19 cellular contexts compared by ENCODE assay signal in the genomic region with DNA sequence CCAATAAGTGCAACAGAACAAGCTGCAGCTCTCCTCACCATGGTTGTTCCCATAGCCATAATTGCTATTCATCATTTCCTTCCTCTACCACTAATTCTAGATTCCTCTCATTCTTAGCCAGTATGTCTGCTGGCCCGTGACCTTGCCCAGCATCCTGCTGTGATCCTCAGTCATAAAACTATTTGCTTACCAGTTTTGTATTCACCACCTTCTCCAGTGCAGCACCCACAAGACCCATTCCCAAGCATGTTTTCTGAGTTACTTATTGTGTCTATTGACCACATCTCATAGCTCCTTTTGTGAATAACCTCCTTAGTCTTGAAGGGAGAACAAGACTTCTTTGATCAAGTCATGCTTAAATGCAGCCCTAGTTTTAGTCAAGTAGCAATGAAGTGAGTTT.
A peak's percentile ranks its signal among the peaks of the same experiment; 100 is the strongest.
DNase-seq lines count a peak whose midpoint lies in the region; TF ChIP-seq lines count a peak whose summit lies in the region.
"Had no signal": no experiment of that assay in that cellular context is flagged by ENCODE, and none has a peak within 500 bp of the region (broad histone marks: within the 10 kb centered on the region; RNA-seq: fewer than 3 reads in every experiment).

No MANE protein-coding gene starts in this region.

- no peak overlapping the region for H3K27ac ChIP-seq in ovary

- WGBS in ovary, 3 donors = 76 to 85% (median 77%) methylated on average over 1 of the region's 1 CpG

- DNase-seq in Daoy (ENCODE audit: low read depth) = peak; percentile 56
- DNase-seq in KBM-7 = peak; percentile 24
- peak; percentile 68 for DNase-seq in astrocyte of the hippocampus (ENCODE audit: low read depth, low spot score)
- peak; percentile 5 for DNase-seq in iris pigment epithelial cell (ENCODE audit: low read depth)
- no peak for DNase-seq in posterior vena cava (ENCODE audit: low spot score)
- DNase-seq in ovary = no peak
- no peak for DNase-seq in NOMO-1 (lab: John Stamatoyannopoulos, UW; ENCODE audit: unreplicated experiment in 2 of 2)
- DNase-seq in hippocampal formation (lab: John Stamatoyannopoulos, UW) = no peak
- DNase-seq: BE2C; CD4-positive, CD25-positive, alpha-beta regulatory T cell; COR-L47; GOT3; KG1; NCI-H1417 treated with DMSO at 0.1 percent for 48 hours; NCI-H1930; NCI-H345; NCI-H524 treated with DMSO at 0.1 percent for 48 hours; PC-3 had no signal

- H3K36me3 ChIP-seq in ovary = no peaks in the 10 kb centered on the region
- H3K36me3 ChIP-seq: BE2C had no signal

- intact Hi-C loops in posterior vena cava (cut with DNase I) (no loop called here), ovary (cut with DNase I) (no loop called here)

- no peak for TF ChIP-seq EP300 in ovary (IDR thresholded peaks at IDR 0.05)

- H3K4me3 ChIP-seq in ovary = no peak overlapping the region
- H3K4me3 ChIP-seq: GM12878 had no signal

- H3K9me3 ChIP-seq in ovary = no peaks in the 10 kb centered on the region

- no peaks in the 10 kb centered on the region for H3K4me1 ChIP-seq in ovary (ENCODE audit: insufficient read depth)
- H3K4me1 ChIP-seq: BE2C had no signal

- no peak for TF ChIP-seq CTCF in ovary (IDR thresholded peaks at IDR 0.05)

- H3K27me3 ChIP-seq in ovary = no peaks in the 10 kb centered on the region
- H3K27me3 ChIP-seq: BE2C had no signal

- in situ Hi-C loops in KBM-7 (cut with MboI; ENCODE audit: low pct_unique_long_range_greater_than_20kb, low sequenced_read_pairs) = no loop called here

- TF ChIP-seq POLR2A in ovary (IDR thresholded peaks at IDR 0.05) = no peak

Comparison
In these comparisons a context has a peak if more than half of its experiments do, and no peak if none do; other contexts are left out.
1. DNase-seq: peak in Daoy (single experiment), KBM-7 (single experiment), astrocyte of the hippocampus (single experiment) and iris pigment epithelial cell (single experiment); none in posterior vena cava (single experiment), ovary (0 of 5), NOMO-1 (0 of 2) and hippocampal formation (0 of 2).